ENCODE assay signal across 12 cellular contexts in genomic region chr12:133058203-133059125, GRCh38. TPM values are rescaled to one million over a fixed set of nuclear protein-coding genes. Genes with fewer than 3 reads are reported as not detected.
DNase-seq lines count a peak whose midpoint lies in the region; ATAC-seq and TF ChIP-seq lines count a peak whose summit lies in the region.
"Had no signal": no experiment of that assay in that cellular context is flagged by ENCODE, and none has a peak within 500 bp of the region (broad histone marks: within the 10 kb centered on the region; RNA-seq: fewer than 3 reads in every experiment).

No MANE protein-coding gene starts in this region.

- H3K4me3 Mint-ChIP-seq in activated naive CD8-positive, alpha-beta T cell treated with anti-CD3 and anti-CD28 coated beads for 36 hours, result no peak overlapping the region
- no peak overlapping the region for H3K4me3 Mint-ChIP-seq in activated naive CD8-positive, alpha-beta T cell treated with anti-CD3 and anti-CD28 coated beads, Interleukin-2, amount 50 U/mL, for 24 hours

- CTCF ChIA-PET in PC-3 (lab: Charles Lee), result no interaction called here

- H3K27me3 ChIP-seq in PC-3 (ENCODE audit: low read length), result no peaks in the 10 kb centered on the region
- no peaks in the 10 kb centered on the region for H3K27me3 ChIP-seq in subcutaneous abdominal adipose tissue (ENCODE audit: control insufficient read depth in 5 of 5, insufficient read depth in 4 of 5, low read length in 5 of 5)
- H3K27me3 ChIP-seq in Peyer's patch, result no peaks in the 10 kb centered on the region
- H3K27me3 ChIP-seq: foreskin keratinocyte, sigmoid colon had no signal

- H3K4me1 ChIP-seq in PC-3 (ENCODE audit: insufficient read depth, low read length) (no peaks in the 10 kb centered on the region), subcutaneous abdominal adipose tissue (ENCODE audit: control insufficient read depth in 5 of 5, insufficient read depth in 5 of 5, low read length in 5 of 5) (peaks cover 0 to 12% (median 0%) of the 10 kb centered on the region in 5 donors), Peyer's patch (no peaks in the 10 kb centered on the region)
- H3K4me1 ChIP-seq: foreskin keratinocyte, HAP-1, sigmoid colon had no signal

- no peak for ATAC-seq in activated naive CD8-positive, alpha-beta T cell treated with anti-CD3 and anti-CD28 coated beads, Interleukin-2, amount 50 U/mL, for 24 hours
- ATAC-seq in PC-3, result no peak
- ATAC-seq: foreskin keratinocyte had no signal

- TF ChIP-seq CTCF in PC-3 (conservative IDR thresholded peaks at IDR 0.05; ENCODE audit: low read depth, low read length) (no peak), fibroblast of villous mesenchyme (IDR thresholded peaks at IDR 0.05; ENCODE audit: insufficient read depth, low read depth, low read length) (no peak), Peyer's patch (IDR thresholded peaks at IDR 0.05) (no peak)

- H3K27ac Mint-ChIP-seq in activated naive CD8-positive, alpha-beta T cell treated with anti-CD3 and anti-CD28 coated beads for 36 hours, result peak overlapping the region; percentile 29
- no peak overlapping the region for H3K27ac Mint-ChIP-seq in activated naive CD8-positive, alpha-beta T cell treated with anti-CD3 and anti-CD28 coated beads, Interleukin-2, amount 50 U/mL, for 24 hours

- intact Hi-C loops in PC-3 (cut with micrococcal nuclease), result no loop called here

- H3K9me3 Mint-ChIP-seq in activated naive CD8-positive, alpha-beta T cell treated with anti-CD3 and anti-CD28 coated beads for 36 hours, result peaks cover 52% of the 10 kb centered on the region
- H3K9me3 Mint-ChIP-seq in activated naive CD8-positive, alpha-beta T cell treated with anti-CD3 and anti-CD28 coated beads, Interleukin-2, amount 50 U/mL, for 24 hours, result peaks cover 70% of the 10 kb centered on the region

- H4K20me1 ChIP-seq in PC-3 (ENCODE audit: low read length), result no peaks in the 10 kb centered on the region

- no peaks in the 10 kb centered on the region for H3K9me2 ChIP-seq in PC-3 (replicated peaks; ENCODE audit: low read length)

- no peak overlapping the region for H2AFZ ChIP-seq in PC-3 (ENCODE audit: low read length)

- H3K79me2 ChIP-seq in PC-3 (ENCODE audit: low read length), result no peaks in the 10 kb centered on the region

- H3K9me3 ChIP-seq in PC-3 (ENCODE audit: low read length) (peaks cover 77% of the 10 kb centered on the region), subcutaneous abdominal adipose tissue (ENCODE audit: control insufficient read depth in 5 of 5, low read length in 5 of 5) (peaks cover 81 to 92% (median 89%) of the 10 kb centered on the region in 5 donors), Peyer's patch (peaks cover 4 to 97% (median 44%) of the 10 kb centered on the region in 4 donors)

- no peaks in the 10 kb centered on the region for H3K4me1 Mint-ChIP-seq in activated naive CD8-positive, alpha-beta T cell treated with anti-CD3 and anti-CD28 coated beads for 36 hours
- no peaks in the 10 kb centered on the region for H3K4me1 Mint-ChIP-seq in activated naive CD8-positive, alpha-beta T cell treated with anti-CD3 and anti-CD28 coated beads, Interleukin-2, amount 50 U/mL, for 24 hours

- H3K4me3 ChIP-seq in PC-3 (ENCODE audit: low read length) (no peak overlapping the region), fibroblast of villous mesenchyme (ENCODE audit: low read depth, low read length) (no peak overlapping the region), subcutaneous abdominal adipose tissue (ENCODE audit: low read depth in 1 of 5, low read length in 5 of 5) (peak overlapping the region; percentile 34 to 63 (median 54)), Peyer's patch (no peak overlapping the region)
- H3K4me3 ChIP-seq: HAP-1, sigmoid colon had no signal

- peaks cover 45% of the 10 kb centered on the region for H3K36me3 ChIP-seq in PC-3 (ENCODE audit: low read depth, low read length)
- H3K36me3 ChIP-seq in subcutaneous abdominal adipose tissue (ENCODE audit: control insufficient read depth in 5 of 5, insufficient read depth in 5 of 5, low read length in 5 of 5), result peaks cover 22 to 53% (median 31%) of the 10 kb centered on the region in 5 donors
- H3K36me3 ChIP-seq in Peyer's patch, result peaks cover 0 to 39% (median 0%) of the 10 kb centered on the region in 3 donors

- no peaks in the 10 kb centered on the region for H3F3A ChIP-seq in PC-3 (ENCODE audit: low read length, unreplicated experiment)

- H3K9ac ChIP-seq in PC-3 (ENCODE audit: low read length) (no peak overlapping the region), subcutaneous abdominal adipose tissue (ENCODE audit: low read length in 5 of 5) (peak overlapping the region in 1 of 5 donors; percentile 19)

- POLR2A ChIA-PET in PC-3 (lab: Charles Lee; ENCODE audit: unreplicated experiment), result no interaction called here

- H3K4me2 ChIP-seq in PC-3 (ENCODE audit: low read length), result no peak overlapping the region

- no peaks in the 10 kb centered on the region for H3K27me3 Mint-ChIP-seq in activated naive CD8-positive, alpha-beta T cell treated with anti-CD3 and anti-CD28 coated beads for 36 hours
- H3K27me3 Mint-ChIP-seq in activated naive CD8-positive, alpha-beta T cell treated with anti-CD3 and anti-CD28 coated beads, Interleukin-2, amount 50 U/mL, for 24 hours, result no peaks in the 10 kb centered on the region

- H3K27ac ChIP-seq in PC-3 (ENCODE audit: low read length) (no peak overlapping the region), subcutaneous abdominal adipose tissue (ENCODE audit: low read depth, low read length) (no peak overlapping the region), Peyer's patch (no peak overlapping the region)
- H3K27ac ChIP-seq: foreskin keratinocyte, sigmoid colon had no signal

- peaks cover 69% of the 10 kb centered on the region for H3K36me3 Mint-ChIP-seq in activated naive CD8-positive, alpha-beta T cell treated with anti-CD3 and anti-CD28 coated beads for 36 hours
- H3K36me3 Mint-ChIP-seq in activated naive CD8-positive, alpha-beta T cell treated with anti-CD3 and anti-CD28 coated beads, Interleukin-2, amount 50 U/mL, for 24 hours (ENCODE audit: low read depth), result peaks cover 86% of the 10 kb centered on the region

- BruUV-seq in PC-3 (replicated peaks; lab: Mats Ljungman, UMichigan), result no TSS peak

- TF ChIP-seq POLR2A in Peyer's patch (IDR thresholded peaks at IDR 0.05), result no peak

- no peak for DNase-seq in activated naive CD8-positive, alpha-beta T cell treated with anti-CD3 and anti-CD28 coated beads for 36 hours
- DNase-seq in activated naive CD8-positive, alpha-beta T cell treated with anti-CD3 and anti-CD28 coated beads, Interleukin-2, amount 50 U/mL, for 24 hours, result no peak
- peak; percentile 2 for DNase-seq in PC-3
- DNase-seq in fibroblast of villous mesenchyme (ENCODE audit: low read depth), result peak; percentile 6
- DNase-seq in NCI-H2171 (lab: John Stamatoyannopoulos, UW), result no peak
- DNase-seq in NOMO-1 treated with dmso at 0.1 percent for 144 hours (lab: John Stamatoyannopoulos, UW; ENCODE audit: unreplicated experiment), result no peak
- no peak for DNase-seq in Peyer's patch
- DNase-seq: NCI-H1048, sigmoid colon had no signal

RNA-seq across cellular contexts. Expression of gene ZNF84, which starts 21.2 kb away (rescaled TPM):
- total RNA-seq in activated naive CD8-positive, alpha-beta T cell treated with anti-CD3 and anti-CD28 coated beads for 36 hours, result 10 to 100 TPM; 17.0 to 19.6 TPM
- 3.2 and 12.9 TPM in 2 replicates for total RNA-seq in PC-3 (2014; rRNA removed)
- total RNA-seq in fibroblast of villous mesenchyme, result 23.2 and 25.0 TPM in 2 replicates
- total RNA-seq in Peyer's patch, result 10 to 100 TPM; 14.5 to 39.6 (median 27.9) TPM

RNA-seq across cellular contexts. Expression of gene ZNF140, which starts 22.3 kb away (rescaled TPM):
- total RNA-seq in activated naive CD8-positive, alpha-beta T cell treated with anti-CD3 and anti-CD28 coated beads for 36 hours, result 10 to 100 TPM; 17.0 TPM
- total RNA-seq in PC-3 (2014; rRNA removed) (1.4 and 1.8 TPM in 2 replicates), fibroblast of villous mesenchyme (19.3 and 25.0 TPM in 2 replicates), Peyer's patch (10 to 100 TPM; 13.0 to 22.3 (median 15.6) TPM)

Comparison
In these comparisons a context has a peak if more than half of its experiments do, and no peak if none do; other contexts are left out.
1. DNase-seq: peak in PC-3 (single experiment) and fibroblast of villous mesenchyme (single experiment); none in activated naive CD8-positive, alpha-beta T cell treated with anti-CD3 and anti-CD28 coated beads for 36 hours (single experiment), activated naive CD8-positive, alpha-beta T cell treated with anti-CD3 and anti-CD28 coated beads, Interleukin-2, amount 50 U/mL, for 24 hours (single experiment), NCI-H2171 (single experiment), NOMO-1 treated with dmso at 0.1 percent for 144 hours (single experiment) and Peyer's patch (0 of 3).
2. H3K4me3 ChIP-seq: peak in subcutaneous abdominal adipose tissue (5 of 5); none in PC-3 (single experiment), fibroblast of villous mesenchyme (single experiment) and Peyer's patch (0 of 4).